Comparison of ENCODE assay signal across 1 cellular context in the genomic region with DNA sequence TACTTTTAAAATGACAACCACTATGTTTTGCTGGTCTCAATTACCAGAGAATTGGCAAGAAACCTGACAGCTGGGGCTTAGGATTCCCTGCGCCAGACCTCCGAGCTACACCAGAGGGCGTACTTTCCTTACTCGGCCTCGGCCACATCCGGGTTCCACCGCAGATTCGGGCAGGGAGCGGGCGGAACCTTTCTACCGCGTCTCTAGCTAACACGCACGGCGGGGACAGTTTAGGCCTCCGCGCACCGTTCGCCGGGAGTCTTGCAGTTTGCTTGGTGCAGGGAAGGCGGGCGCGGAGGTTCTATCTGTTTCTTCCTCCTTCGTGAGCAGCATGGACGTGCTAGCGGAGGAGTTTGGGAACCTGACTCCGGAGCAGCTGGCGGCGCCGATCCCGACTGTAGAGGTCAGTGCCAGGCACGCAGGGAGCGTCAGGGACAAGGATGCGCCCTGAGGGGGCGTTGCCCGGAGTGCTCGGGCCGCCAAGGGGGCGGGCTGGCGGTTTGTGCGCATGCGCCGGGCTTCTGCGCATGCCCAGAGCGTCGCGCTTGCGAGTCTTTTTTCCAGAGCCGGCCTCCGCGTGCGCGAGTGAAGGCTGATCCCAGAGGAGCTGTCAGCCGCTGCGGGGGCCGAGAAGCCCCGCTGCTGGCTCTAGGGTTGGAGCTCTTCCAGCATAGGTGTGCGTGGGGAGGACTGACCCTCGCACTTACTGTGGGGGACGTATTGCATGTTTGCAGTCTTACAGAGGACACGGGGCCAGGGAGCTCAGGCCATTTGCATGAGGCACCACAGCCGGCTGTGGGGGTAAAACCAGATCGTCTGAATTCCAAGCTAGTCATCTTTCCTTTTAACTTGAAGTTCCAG.
TF ChIP-seq lines count a peak whose summit lies in the region.

POLR3B (plus strand) TSS at position 200 of the 861 bp plus-strand sequence; CDS start at position 332, 132 bp downstream.

TF ChIP-seq in K562, 482 proteins besides CTCF, POLR2A, EP300 and RAD21 (continued from another document and continues in another):
- TF ChIP-seq PHF21A (IDR thresholded peaks at IDR 0.05; ENCODE audit: borderline replicate concordance, low read depth) (peak; percentile 72; the same call in 1 of the 2 replicates), ZNF347 (CRISPR knock-in tag; IDR thresholded peaks at IDR 0.05; ENCODE audit: low read depth) (no peak), GABPB2 (CRISPR knock-in tag; conservative IDR thresholded peaks at IDR 0.05) (no peak; the same call in 1 of the 2 replicates), ZNF77 (CRISPR knock-in tag; IDR thresholded peaks at IDR 0.05) (no peak), NUFIP1 (IDR thresholded peaks at IDR 0.05; ENCODE audit: partially characterized antibody) (no peak), ZNF75A (CRISPR knock-in tag; IDR thresholded peaks at IDR 0.05) (no peak; the same call in 1 of the 2 replicates), HNRNPUL1 (IDR thresholded peaks at IDR 0.05; ENCODE audit: low read length) (no peak), GTF2F1 (IDR thresholded peaks at IDR 0.05; ENCODE audit: low read depth, low read length) (no peak), SOX6 (IDR thresholded peaks at IDR 0.05) (peak; percentile 58; the same call in 1 of the 2 replicates), ZNF830 (CRISPR knock-in tag; IDR thresholded peaks at IDR 0.05) (no peak), JUN (IDR thresholded peaks at IDR 0.05; ENCODE audit: borderline replicate concordance, low read depth, low read length) (peak; percentile 69; the same call in 1 of the 2 replicates), JUN (CRISPR knock-in tag; IDR thresholded peaks at IDR 0.05; ENCODE audit: borderline replicate concordance) (no peak), LARP7 (IDR thresholded peaks at IDR 0.05) (0 out of 2 replicates have a peak, but pooled peaks have one; percentile 14), ZBTB1 (CRISPR knock-in tag; IDR thresholded peaks at IDR 0.05; ENCODE audit: borderline replicate concordance, low read depth) (no peak), IRF1 (CRISPR knock-in tag; IDR thresholded peaks at IDR 0.05; ENCODE audit: borderline replicate concordance) (no peak), RBM15 (IDR thresholded peaks at IDR 0.05; ENCODE audit: insufficient read depth, low read length) (no peak), PPARD (CRISPR knock-in tag; IDR thresholded peaks at IDR 0.05) (no peak), MIER1 (IDR thresholded peaks at IDR 0.05; ENCODE audit: low read depth) (no peak), SRF (CRISPR knock-in tag; IDR thresholded peaks at IDR 0.05) (peak in 1 of 2 experiments; percentile 50; a peak in 1 of 4 replicates), ZNF354B (CRISPR knock-in tag; IDR thresholded peaks at IDR 0.05) (no peak), BCL6 (CRISPR knock-in tag; IDR thresholded peaks at IDR 0.05) (no peak), KLF1 (tag; IDR thresholded peaks at IDR 0.05) (peak; percentile 76; the same call in 1 of the 2 replicates), ZNF655 (CRISPR knock-in tag; IDR thresholded peaks at IDR 0.05) (no peak), HCFC1 (IDR thresholded peaks at IDR 0.05; ENCODE audit: low read depth, low read length) (peak; percentile 80), MEIS2 (IDR thresholded peaks at IDR 0.05; ENCODE audit: partially characterized antibody) (peak; percentile 97), RBFOX2 (IDR thresholded peaks at IDR 0.05; ENCODE audit: low read depth, low read length) (peak; percentile 97), NR4A1 (CRISPR knock-in tag; IDR thresholded peaks at IDR 0.05) (peak; percentile 81; the same call in 1 of the 2 replicates), NR4A1 (tag; IDR thresholded peaks at IDR 0.05) (peak; percentile 71; the same call in 1 of the 2 replicates), MEF2A (IDR thresholded peaks at IDR 0.05; ENCODE audit: control insufficient read depth, low read depth, low read length) (no peak), HNRNPL (IDR thresholded peaks at IDR 0.05; ENCODE audit: low read depth, low read length) (no peak), RBM25 (IDR thresholded peaks at IDR 0.05; ENCODE audit: low read depth, low read length, severe bottlenecking) (no peak), SP1 (CRISPR knock-in tag; IDR thresholded peaks at IDR 0.05) (peak; percentile 95), ZNF165 (CRISPR knock-in tag; IDR thresholded peaks at IDR 0.05; ENCODE audit: borderline replicate concordance) (0 out of 2 replicates have a peak, but pooled peaks have one; percentile 41), CUX1 (CRISPR knock-in tag; IDR thresholded peaks at IDR 0.05) (no peak), MYBL2 (IDR thresholded peaks at IDR 0.05; ENCODE audit: low read depth) (no peak), MYBL2 (CRISPR knock-in tag; IDR thresholded peaks at IDR 0.05; ENCODE audit: borderline replicate concordance) (no peak), ZNF140 (CRISPR knock-in tag; IDR thresholded peaks at IDR 0.05) (no peak), STAT5A (IDR thresholded peaks at IDR 0.05; ENCODE audit: borderline replicate concordance, low read length) (no peak), SNRNP70 (optimal IDR thresholded peaks at IDR 0.05; ENCODE audit: low read depth, low read length) (no peak), ZNF586 (CRISPR knock-in tag; conservative IDR thresholded peaks at IDR 0.05) (no peak), ZNF444 (CRISPR knock-in tag; IDR thresholded peaks at IDR 0.05) (no peak), ELF2 (CRISPR knock-in tag; IDR thresholded peaks at IDR 0.05) (peak; percentile 70; the same call in 1 of the 2 replicates), ETS2 (tag; IDR thresholded peaks at IDR 0.05; ENCODE audit: borderline replicate concordance, poor library complexity, severe bottlenecking) (no peak), STAT5B (CRISPR knock-in tag; IDR thresholded peaks at IDR 0.05) (no peak), DNMT1 (IDR thresholded peaks at IDR 0.05) (no peak)
- TF ChIP-seq, protein P1, sequence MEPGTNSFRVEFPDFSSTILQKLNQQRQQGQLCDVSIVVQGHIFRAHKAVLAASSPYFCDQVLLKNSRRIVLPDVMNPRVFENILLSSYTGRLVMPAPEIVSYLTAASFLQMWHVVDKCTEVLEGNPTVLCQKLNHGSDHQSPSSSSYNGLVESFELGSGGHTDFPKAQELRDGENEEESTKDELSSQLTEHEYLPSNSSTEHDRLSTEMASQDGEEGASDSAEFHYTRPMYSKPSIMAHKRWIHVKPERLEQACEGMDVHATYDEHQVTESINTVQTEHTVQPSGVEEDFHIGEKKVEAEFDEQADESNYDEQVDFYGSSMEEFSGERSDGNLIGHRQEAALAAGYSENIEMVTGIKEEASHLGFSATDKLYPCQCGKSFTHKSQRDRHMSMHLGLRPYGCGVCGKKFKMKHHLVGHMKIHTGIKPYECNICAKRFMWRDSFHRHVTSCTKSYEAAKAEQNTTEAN (CRISPR knock-in tag; IDR thresholded peaks at IDR 0.05), result 0 out of 2 replicates have a peak, but pooled peaks have one; percentile 37
- TF ChIP-seq, protein P2, sequence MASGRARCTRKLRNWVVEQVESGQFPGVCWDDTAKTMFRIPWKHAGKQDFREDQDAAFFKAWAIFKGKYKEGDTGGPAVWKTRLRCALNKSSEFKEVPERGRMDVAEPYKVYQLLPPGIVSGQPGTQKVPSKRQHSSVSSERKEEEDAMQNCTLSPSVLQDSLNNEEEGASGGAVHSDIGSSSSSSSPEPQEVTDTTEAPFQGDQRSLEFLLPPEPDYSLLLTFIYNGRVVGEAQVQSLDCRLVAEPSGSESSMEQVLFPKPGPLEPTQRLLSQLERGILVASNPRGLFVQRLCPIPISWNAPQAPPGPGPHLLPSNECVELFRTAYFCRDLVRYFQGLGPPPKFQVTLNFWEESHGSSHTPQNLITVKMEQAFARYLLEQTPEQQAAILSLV (tag; IDR thresholded peaks at IDR 0.05), result no peak
- TF ChIP-seq, protein P3, sequence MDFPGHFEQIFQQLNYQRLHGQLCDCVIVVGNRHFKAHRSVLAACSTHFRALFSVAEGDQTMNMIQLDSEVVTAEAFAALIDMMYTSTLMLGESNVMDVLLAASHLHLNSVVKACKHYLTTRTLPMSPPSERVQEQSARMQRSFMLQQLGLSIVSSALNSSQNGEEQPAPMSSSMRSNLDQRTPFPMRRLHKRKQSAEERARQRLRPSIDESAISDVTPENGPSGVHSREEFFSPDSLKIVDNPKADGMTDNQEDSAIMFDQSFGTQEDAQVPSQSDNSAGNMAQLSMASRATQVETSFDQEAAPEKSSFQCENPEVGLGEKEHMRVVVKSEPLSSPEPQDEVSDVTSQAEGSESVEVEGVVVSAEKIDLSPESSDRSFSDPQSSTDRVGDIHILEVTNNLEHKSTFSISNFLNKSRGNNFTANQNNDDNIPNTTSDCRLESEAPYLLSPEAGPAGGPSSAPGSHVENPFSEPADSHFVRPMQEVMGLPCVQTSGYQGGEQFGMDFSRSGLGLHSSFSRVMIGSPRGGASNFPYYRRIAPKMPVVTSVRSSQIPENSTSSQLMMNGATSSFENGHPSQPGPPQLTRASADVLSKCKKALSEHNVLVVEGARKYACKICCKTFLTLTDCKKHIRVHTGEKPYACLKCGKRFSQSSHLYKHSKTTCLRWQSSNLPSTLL (IDR thresholded peaks at IDR 0.05), result no peak
- TF ChIP-seq, protein P4, sequence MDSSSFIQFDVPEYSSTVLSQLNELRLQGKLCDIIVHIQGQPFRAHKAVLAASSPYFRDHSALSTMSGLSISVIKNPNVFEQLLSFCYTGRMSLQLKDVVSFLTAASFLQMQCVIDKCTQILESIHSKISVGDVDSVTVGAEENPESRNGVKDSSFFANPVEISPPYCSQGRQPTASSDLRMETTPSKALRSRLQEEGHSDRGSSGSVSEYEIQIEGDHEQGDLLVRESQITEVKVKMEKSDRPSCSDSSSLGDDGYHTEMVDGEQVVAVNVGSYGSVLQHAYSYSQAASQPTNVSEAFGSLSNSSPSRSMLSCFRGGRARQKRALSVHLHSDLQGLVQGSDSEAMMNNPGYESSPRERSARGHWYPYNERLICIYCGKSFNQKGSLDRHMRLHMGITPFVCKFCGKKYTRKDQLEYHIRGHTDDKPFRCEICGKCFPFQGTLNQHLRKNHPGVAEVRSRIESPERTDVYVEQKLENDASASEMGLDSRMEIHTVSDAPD (CRISPR knock-in tag; IDR thresholded peaks at IDR 0.05), result no peak
- TF ChIP-seq, protein P5, sequence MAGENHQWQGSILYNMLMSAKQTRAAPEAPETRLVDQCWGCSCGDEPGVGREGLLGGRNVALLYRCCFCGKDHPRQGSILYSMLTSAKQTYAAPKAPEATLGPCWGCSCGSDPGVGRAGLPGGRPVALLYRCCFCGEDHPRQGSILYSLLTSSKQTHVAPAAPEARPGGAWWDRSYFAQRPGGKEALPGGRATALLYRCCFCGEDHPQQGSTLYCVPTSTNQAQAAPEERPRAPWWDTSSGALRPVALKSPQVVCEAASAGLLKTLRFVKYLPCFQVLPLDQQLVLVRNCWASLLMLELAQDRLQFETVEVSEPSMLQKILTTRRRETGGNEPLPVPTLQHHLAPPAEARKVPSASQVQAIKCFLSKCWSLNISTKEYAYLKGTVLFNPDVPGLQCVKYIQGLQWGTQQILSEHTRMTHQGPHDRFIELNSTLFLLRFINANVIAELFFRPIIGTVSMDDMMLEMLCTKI (IDR thresholded peaks at IDR 0.05; ENCODE audit: partially characterized antibody), result no peak
